In genomic region chr10:119602241-119603095, GRCh38 we compare ENCODE assay signal across 8 cellular contexts. TPM values are rescaled to one million over a fixed set of nuclear protein-coding genes. Genes with fewer than 3 reads are reported as not detected.
DNase-seq lines count a peak whose midpoint lies in the region; ATAC-seq and TF ChIP-seq lines count a peak whose summit lies in the region.

No MANE protein-coding gene starts in this region.

- TF ChIP-seq CTCF in CD14-positive monocyte (IDR thresholded peaks at IDR 0.05) = peak; percentile 57
- peak; percentile 76 for TF ChIP-seq CTCF in fibroblast of villous mesenchyme (IDR thresholded peaks at IDR 0.05; ENCODE audit: insufficient read depth, low read depth, low read length)

- H3K9me3 Mint-ChIP-seq in CD14-positive monocyte = peaks cover 0 to 2% (median 0%) of the 10 kb centered on the region in 7 donors

- intact Hi-C loops in CD14-positive monocyte (cut with micrococcal nuclease) = no loop called here

- no peak overlapping the region for H3K27ac Mint-ChIP-seq in CD14-positive monocyte

- no peak for ATAC-seq in GM18519 (IDR thresholded peaks at IDR 0.05; ENCODE audit: low FRiP score, unreplicated experiment)
- no peak for ATAC-seq in HG02623 (IDR thresholded peaks at IDR 0.05; ENCODE audit: unreplicated experiment)

- no peak overlapping the region for H3K4me3 ChIP-seq in fibroblast of villous mesenchyme (ENCODE audit: low read depth, low read length)

- peaks cover 0 to 3% (median 2%) of the 10 kb centered on the region in 3 donors for H3K27me3 Mint-ChIP-seq in CD14-positive monocyte (ENCODE audit: low read depth in 3 of 3)

- no peak for DNase-seq in CD14-positive monocyte (ENCODE audit: low spot score)
- peak; percentile 35 for DNase-seq in HCEC 1CT
- DNase-seq in UCSD-AML1 (lab: John Stamatoyannopoulos, UW; ENCODE audit: unreplicated experiment) = peak; percentile 34
- DNase-seq in fibroblast of villous mesenchyme (ENCODE audit: low read depth) = peak; percentile 36
- peak in 2 of 3 donors; percentile 15 to 43 for DNase-seq in stimulated activated CD4-positive, alpha-beta T cell treated with anti-CD3 and anti-CD28 coated beads, TNF-alpha, amount 100 ng/mL, for 48 hours (ENCODE audit: low read depth in 3 of 3)
- no peak for DNase-seq in midbrain (lab: John Stamatoyannopoulos, UW)

- peaks cover 4% of the 10 kb centered on the region for H3K4me1 Mint-ChIP-seq in CD14-positive monocyte

- no peak overlapping the region for H3K4me3 Mint-ChIP-seq in CD14-positive monocyte

- no peaks in the 10 kb centered on the region for H3K36me3 Mint-ChIP-seq in CD14-positive monocyte

RNA-seq across cellular contexts. Expression of gene TIAL1, which starts 5.7 kb away (rescaled TPM):
- 1 to 10 TPM; 6.7 to 7.2 TPM for polyA plus RNA-seq in CD14-positive monocyte
- total RNA-seq in fibroblast of villous mesenchyme = 40.9 and 66.9 TPM in 2 replicates

RNA-seq across cellular contexts. Expression of gene BAG3, which starts 48.7 kb away (rescaled TPM):
- 1 to 10 TPM; 1.0 to 2.8 TPM for polyA plus RNA-seq in CD14-positive monocyte
- total RNA-seq in fibroblast of villous mesenchyme = 16.4 and 18.6 TPM in 2 replicates

RNA-seq across cellular contexts. Expression of gene RGS10, which starts 59.9 kb away (rescaled TPM):
- 10 to 100 TPM; 75.8 to 87.2 TPM for polyA plus RNA-seq in CD14-positive monocyte
- total RNA-seq in fibroblast of villous mesenchyme = 35.4 and 50.9 TPM in 2 replicates

Comparison
In these comparisons a context has a peak if more than half of its experiments do, and no peak if none do; other contexts are left out.
1. DNase-seq: peak in HCEC 1CT (single experiment), UCSD-AML1 (single experiment), fibroblast of villous mesenchyme (single experiment) and stimulated activated CD4-positive, alpha-beta T cell treated with anti-CD3 and anti-CD28 coated beads, TNF-alpha, amount 100 ng/mL, for 48 hours (2 of 3); none in CD14-positive monocyte (single experiment) and midbrain (single experiment).